ENCODE assay signal across 18 cellular contexts in the genomic region with DNA sequence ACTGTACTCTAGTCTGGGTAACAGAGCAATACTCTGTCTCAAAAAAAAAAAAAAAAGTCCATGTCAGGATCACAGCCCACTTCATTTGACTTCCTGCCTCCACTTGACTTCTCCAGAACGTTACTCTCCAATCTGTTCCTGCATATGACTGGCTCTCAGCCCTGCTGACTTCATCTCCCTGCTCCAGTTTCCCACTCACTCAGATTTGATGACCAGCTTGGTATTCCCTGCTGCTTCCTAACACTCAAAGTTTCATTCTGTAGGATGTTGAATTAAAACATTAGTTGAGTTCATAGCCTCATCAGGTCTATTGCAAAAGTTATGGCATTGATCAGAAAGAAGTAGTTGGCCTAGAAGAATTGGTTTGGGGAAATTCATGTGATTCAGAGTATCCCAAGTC.
"Had no signal": no experiment of that assay in that cellular context is flagged by ENCODE, and none has a peak within 500 bp of the region (broad histone marks: within the 10 kb centered on the region; RNA-seq: fewer than 3 reads in every experiment).

No MANE protein-coding gene starts in this region.

- DNase-seq: activated CD4-positive, alpha-beta T cell treated with anti-CD3 and anti-CD28 coated beads for 36 hours; activated CD4-positive, alpha-beta T cell treated with anti-CD3 and anti-CD28 coated beads, Interleukin-2, amount 50 U/mL, for 48 hours; activated gamma-delta T cell; adrenal gland; cerebellar nuclear complex; cortex of kidney; effector CD4-positive, alpha-beta T cell; immature natural killer cell; kidney glomerular epithelial cell; mesenchymal stem cell; mucosa of descending colon; naive thymus-derived CD4-positive, alpha-beta T cell; right cardiac atrium; stimulated activated naive CD4-positive, alpha-beta T cell; upper lobe of right lung had no signal

- H2AFZ ChIP-seq: neural progenitor cell had no signal

- H3K27me3 ChIP-seq: adrenal gland, neural progenitor cell, upper lobe of right lung had no signal

- H3K36me3 ChIP-seq: adrenal gland, neural progenitor cell, prostate gland, upper lobe of right lung had no signal

- H3K9me3 ChIP-seq: adrenal gland, mucosa of descending colon, prostate gland, upper lobe of right lung had no signal

- H3K27ac ChIP-seq: adrenal gland, neural progenitor cell, prostate gland, upper lobe of right lung had no signal

- H3K9ac ChIP-seq: neural progenitor cell had no signal

- H3K4me2 ChIP-seq: neural progenitor cell had no signal

- ATAC-seq: activated CD4-positive, alpha-beta T cell treated with anti-CD3 and anti-CD28 coated beads for 36 hours; mucosa of descending colon; naive thymus-derived CD4-positive, alpha-beta T cell; right cardiac atrium; upper lobe of right lung; WTC11 had no signal

- H3K4me1 ChIP-seq: adrenal gland, neural progenitor cell, prostate gland had no signal

- H3K4me3 ChIP-seq: adrenal gland, mucosa of descending colon, neural progenitor cell, prostate gland, upper lobe of right lung had no signal
